Comparison of ENCODE assay signal across 27 cellular contexts in the genomic region with DNA sequence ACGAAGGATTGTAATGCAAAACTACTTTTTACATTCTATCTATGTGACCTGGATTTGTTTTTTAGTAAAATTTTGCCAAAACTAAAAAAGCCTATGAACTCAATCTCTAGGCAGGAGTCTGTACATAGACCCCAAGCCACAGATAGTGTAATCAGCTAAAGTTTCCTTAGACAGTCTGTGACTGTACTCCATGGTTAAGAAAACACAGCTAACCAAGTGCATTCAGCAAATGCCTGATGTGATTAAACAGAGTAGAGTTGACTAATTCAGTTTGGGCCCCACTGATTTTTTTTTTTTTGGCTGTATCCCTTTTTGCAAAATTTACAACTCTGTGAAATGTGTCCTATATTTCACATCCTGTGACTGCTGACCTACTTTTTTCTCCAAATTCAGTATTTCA.
"Had no signal": no experiment of that assay in that cellular context is flagged by ENCODE, and none has a peak within 500 bp of the region (broad histone marks: within the 10 kb centered on the region; RNA-seq: fewer than 3 reads in every experiment).

No MANE protein-coding gene starts in this region.

- H3K9me3 ChIP-seq: left lung, lower lobe of right lung, pancreas, prostate gland, spleen, testis, transverse colon had no signal

- H3K4me3 Mint-ChIP-seq: activated CD4-positive, alpha-beta memory T cell treated with anti-CD3 and anti-CD28 coated beads for 36 hours; activated CD4-positive, alpha-beta T cell treated with anti-CD3 and anti-CD28 coated beads, Interleukin-2, amount 10 ng/mL, durations not matched to agents 24 days and 14 days; brain; naive thymus-derived CD8-positive, alpha-beta T cell; neural crest cell; T-helper 2 cell treated with Interferon-gamma antibody and Interleukin-4, amounts not matched to agents 5 μg/mL and 100 μg/mL, for 36 hours had no signal

- H3K4me1 Mint-ChIP-seq: activated CD4-positive, alpha-beta T cell treated with anti-CD3 and anti-CD28 coated beads, Interleukin-2, amount 10 ng/mL, durations not matched to agents 24 days and 14 days; brain; naive thymus-derived CD8-positive, alpha-beta T cell; neural crest cell had no signal

- H3K27me3 Mint-ChIP-seq: activated CD4-positive, alpha-beta memory T cell treated with anti-CD3 and anti-CD28 coated beads for 36 hours; activated CD4-positive, alpha-beta T cell treated with anti-CD3 and anti-CD28 coated beads, Interleukin-2, amount 10 ng/mL, durations not matched to agents 24 days and 14 days had no signal

- H3K27ac ChIP-seq: left lung, lower lobe of right lung, pancreas, prostate gland, sigmoid colon, spleen, testis, transverse colon, VCaP had no signal

- H3K27me3 ChIP-seq: left lung, pancreas, sigmoid colon, spleen, testis, transverse colon had no signal

- H3K27ac Mint-ChIP-seq: activated CD4-positive, alpha-beta memory T cell treated with anti-CD3 and anti-CD28 coated beads for 36 hours; activated CD4-positive, alpha-beta T cell treated with anti-CD3 and anti-CD28 coated beads, Interleukin-2, amount 10 ng/mL, durations not matched to agents 24 days and 14 days; brain; naive thymus-derived CD8-positive, alpha-beta T cell; T-helper 2 cell treated with Interferon-gamma antibody and Interleukin-4, amounts not matched to agents 5 μg/mL and 100 μg/mL, for 36 hours had no signal

- DNase-seq: activated CD4-positive, alpha-beta memory T cell treated with anti-CD3 and anti-CD28 coated beads for 36 hours; activated CD4-positive, alpha-beta T cell treated with anti-CD3 and anti-CD28 coated beads, Interleukin-2, amount 10 ng/mL, durations not matched to agents 24 days and 14 days; activated CD4-positive, CD25-positive, alpha-beta regulatory T cell treated with anti-CD3 and anti-CD28 coated beads, Interleukin-2, amount 50 U/mL, for 72 hours; activated CD8-positive, alpha-beta memory T cell treated with anti-CD3 and anti-CD28 coated beads, Interleukin-2, amount 50 U/mL, for 4 hours; activated gamma-delta T cell; activated naive CD4-positive, alpha-beta T cell treated with anti-CD3 and anti-CD28 coated beads, Interleukin-2, amount 50 U/mL, for 16 hours; activated T-cell treated with anti-CD3 and anti-CD28 coated beads, Interleukin-2, amount 50 U/mL, for 1 hour; anterior cingulate cortex; caudate nucleus; foreskin melanocyte; left lung; lower lobe of right lung; mesenchymal stem cell; naive thymus-derived CD8-positive, alpha-beta T cell; nucleus accumbens; pancreas; sigmoid colon; spleen; stimulated activated naive CD4-positive, alpha-beta T cell treated with Interleukin-2 at 50 U/mL for 16 hours; T-helper 1 cell; testis; transverse colon had no signal

- H3K36me3 ChIP-seq: left lung, lower lobe of right lung, pancreas, prostate gland, sigmoid colon, spleen, transverse colon had no signal

- H3K36me3 Mint-ChIP-seq: activated CD4-positive, alpha-beta memory T cell treated with anti-CD3 and anti-CD28 coated beads for 36 hours; brain; naive thymus-derived CD8-positive, alpha-beta T cell had no signal

- H3K9me3 Mint-ChIP-seq: activated CD4-positive, alpha-beta T cell treated with anti-CD3 and anti-CD28 coated beads, Interleukin-2, amount 10 ng/mL, durations not matched to agents 24 days and 14 days; brain; neural crest cell; T-helper 2 cell treated with Interferon-gamma antibody and Interleukin-4, amounts not matched to agents 5 μg/mL and 100 μg/mL, for 36 hours had no signal

- H3K4me3 ChIP-seq: left lung, lower lobe of right lung, pancreas, prostate gland, sigmoid colon, spleen, transverse colon had no signal
